Comparison of ENCODE assay signal across 13 cellular contexts in the genomic region with DNA sequence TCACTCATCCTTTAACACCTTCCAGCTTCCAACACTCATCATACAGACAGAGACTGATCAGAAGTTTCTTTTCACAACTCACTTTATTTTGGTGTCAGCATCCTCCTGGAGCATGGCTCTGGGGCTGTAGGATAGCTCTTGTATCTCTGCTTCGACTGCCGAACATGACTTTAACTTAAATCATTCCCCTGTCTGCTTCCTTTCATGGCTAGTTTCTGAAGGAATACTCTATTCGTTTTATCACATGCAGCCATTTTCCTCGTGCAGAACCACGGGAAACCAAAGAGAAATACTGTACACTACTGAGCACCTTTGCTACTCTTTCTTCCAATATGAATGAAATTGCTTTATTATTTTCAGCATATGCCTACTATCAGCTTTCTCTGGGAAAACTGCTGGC. TPM values are rescaled to one million over a fixed set of nuclear protein-coding genes. Genes with fewer than 3 reads are reported as not detected.
DNase-seq lines count a peak whose midpoint lies in the region; ATAC-seq and TF ChIP-seq lines count a peak whose summit lies in the region.
"Had no signal": no experiment of that assay in that cellular context is flagged by ENCODE, and none has a peak within 500 bp of the region (broad histone marks: within the 10 kb centered on the region; RNA-seq: fewer than 3 reads in every experiment).

No MANE protein-coding gene starts in this region.

- H3K27me3 ChIP-seq in CD4-positive, alpha-beta T cell (ENCODE audit: control insufficient read depth, insufficient read depth, low read length): no peaks in the 10 kb centered on the region
- H3K27me3 ChIP-seq in Karpas-422 (ENCODE audit: low read length): 0 out of 2 replicates have a peak, but pooled peaks cover 3% of the 10 kb centered on the region
- H3K27me3 ChIP-seq: BE2C had no signal

- peak overlapping the region; percentile 98 for H3K4me2 ChIP-seq in Karpas-422 (ENCODE audit: low read depth, low read length, poor library complexity, severe bottlenecking)

- no peak for ATAC-seq in CD4-positive, alpha-beta T cell (ENCODE audit: poor library complexity)
- ATAC-seq in activated B cell treated with CpG ODN at 0.5 μM for 24 hours (ENCODE audit: low read depth) (no peak), HG02852 (IDR thresholded peaks at IDR 0.05; ENCODE audit: unreplicated experiment) (no peak)

- H3K9me3 ChIP-seq in CD4-positive, alpha-beta T cell (ENCODE audit: control insufficient read depth, low read length): no peaks in the 10 kb centered on the region
- no peaks in the 10 kb centered on the region for H3K9me3 ChIP-seq in Karpas-422 (ENCODE audit: low read length)
- H3K9me3 ChIP-seq: BE2C, Caco-2 had no signal

- POLR2A ChIA-PET in CD4-positive, alpha-beta T cell (lab: Charles Lee): no interaction called here
- POLR2A ChIA-PET in activated B cell treated with CpG ODN at 0.5 μM for 24 hours (lab: Charles Lee): interaction anchor here (0.6 to 5.5 kb wide), 3 partner anchors 9 to 18 kb away, joined by 3 to 98 read pairs (median 6); a partner anchor contains a TSS

- no peak for DNase-seq in CD4-positive, alpha-beta T cell
- DNase-seq in Karpas-422 (no peak), activated B cell treated with CpG ODN at 0.5 μM for 24 hours (no peak), UCSD-AML1 (lab: John Stamatoyannopoulos, UW; ENCODE audit: unreplicated experiment) (no peak)
- no peak for DNase-seq in stimulated activated CD4-positive, alpha-beta T cell treated with anti-CD3 and anti-CD28 coated beads, Interleukin-2, amount 100 ng/mL, for 48 hours
- DNase-seq: ACHN; BE2C; C1 segment of cervical spinal cord; Caco-2; CD4-positive, CD25-positive, alpha-beta regulatory T cell; GDM1; H9 had no signal

- TF ChIP-seq CTCF in CD4-positive, alpha-beta T cell (IDR thresholded peaks at IDR 0.05): no peak
- no peak for TF ChIP-seq CTCF in activated B cell treated with CpG ODN at 0.5 μM for 24 hours (IDR thresholded peaks at IDR 0.05)

- peak overlapping the region; percentile 12 for H3K4me3 Mint-ChIP-seq in CD4-positive, alpha-beta T cell
- no peak overlapping the region for H3K4me3 Mint-ChIP-seq in activated B cell treated with CpG ODN at 0.5 μM for 24 hours
- H3K4me3 Mint-ChIP-seq: H9 had no signal

- intact Hi-C loops in CD4-positive, alpha-beta T cell (cut with DNase I, micrococcal nuclease): no loop called here
- intact Hi-C loops in activated B cell treated with CpG ODN at 0.5 μM for 24 hours (cut with micrococcal nuclease): no loop called here

- H3K9me3 Mint-ChIP-seq in CD4-positive, alpha-beta T cell: no peaks in the 10 kb centered on the region
- no peaks in the 10 kb centered on the region for H3K9me3 Mint-ChIP-seq in activated B cell treated with CpG ODN at 0.5 μM for 24 hours
- H3K9me3 Mint-ChIP-seq: CD4-positive, CD25-positive, alpha-beta regulatory T cell; H9 had no signal

- H3K4me1 ChIP-seq in Karpas-422 (ENCODE audit: low read length): peaks cover 31% of the 10 kb centered on the region
- H3K4me1 ChIP-seq: BE2C, Caco-2 had no signal

- H3K27me3 Mint-ChIP-seq in CD4-positive, alpha-beta T cell: peaks cover 4% of the 10 kb centered on the region
- H3K27me3 Mint-ChIP-seq in activated B cell treated with CpG ODN at 0.5 μM for 24 hours: no peaks in the 10 kb centered on the region

- H4K20me1 ChIP-seq in Karpas-422 (ENCODE audit: insufficient read depth, low read depth, low read length): 0 out of 2 replicates have a peak, but pooled peaks cover 4% of the 10 kb centered on the region

- no peaks in the 10 kb centered on the region for H3K36me3 Mint-ChIP-seq in CD4-positive, alpha-beta T cell (ENCODE audit: low read depth)
- peaks cover 3% of the 10 kb centered on the region for H3K36me3 Mint-ChIP-seq in activated B cell treated with CpG ODN at 0.5 μM for 24 hours (ENCODE audit: low read depth)
- H3K36me3 Mint-ChIP-seq: CD4-positive, CD25-positive, alpha-beta regulatory T cell had no signal

- H3K9me2 ChIP-seq in Karpas-422 (replicated peaks; ENCODE audit: insufficient read depth, low read length): no peaks in the 10 kb centered on the region

- CTCF ChIA-PET in CD4-positive, alpha-beta T cell (lab: Charles Lee): interaction anchor here (1.3 to 1.9 kb wide), 2 partner anchors 11 to 27 kb away, joined by 4 to 8 read pairs; a partner anchor contains a TSS
- CTCF ChIA-PET in activated B cell treated with CpG ODN at 0.5 μM for 24 hours (lab: Charles Lee): interaction anchor here (1.0 to 3.5 kb wide), 2 partner anchors 11 to 27 kb away, joined by 3 to 17 read pairs; no protein-coding TSS in a partner anchor

- no peak overlapping the region for H3K27ac Mint-ChIP-seq in CD4-positive, alpha-beta T cell
- peak overlapping the region; percentile 1 for H3K27ac Mint-ChIP-seq in activated B cell treated with CpG ODN at 0.5 μM for 24 hours
- H3K27ac Mint-ChIP-seq: H9 had no signal

- H3K27ac ChIP-seq in CD4-positive, alpha-beta T cell (ENCODE audit: low read depth, low read length): no peak overlapping the region
- no peak overlapping the region for H3K27ac ChIP-seq in Karpas-422 (ENCODE audit: low read length)

- no peaks in the 10 kb centered on the region for H3K79me2 ChIP-seq in Karpas-422 (ENCODE audit: low read length)

- no peaks in the 10 kb centered on the region for H3K36me3 ChIP-seq in Karpas-422 (ENCODE audit: insufficient read depth, low read length)
- H3K36me3 ChIP-seq: BE2C had no signal

- no peak overlapping the region for H3K4me3 ChIP-seq in Karpas-422 (ENCODE audit: low read length)

- H2AFZ ChIP-seq in Karpas-422 (ENCODE audit: low read length): no peak overlapping the region

- peaks cover 35% of the 10 kb centered on the region for H3K4me1 Mint-ChIP-seq in CD4-positive, alpha-beta T cell (ENCODE audit: low read depth)
- peaks cover 37% of the 10 kb centered on the region for H3K4me1 Mint-ChIP-seq in activated B cell treated with CpG ODN at 0.5 μM for 24 hours

- H3K9ac ChIP-seq in Karpas-422 (ENCODE audit: low read length): no peak overlapping the region

RNA-seq across cellular contexts. Expression of a gene that starts 2.1 kb away (rescaled TPM):
- total RNA-seq in CD4-positive, alpha-beta T cell: 1 to 10 TPM; 5.6 to 6.9 TPM
- 0.72 and 2.6 TPM in 2 replicates for total RNA-seq in Karpas-422 (2014; rRNA removed; shearing (Covaris generic); ENCODE audit: low replicate concordance)
- 11.3 and 14.6 TPM in 2 replicates for total RNA-seq in activated B cell treated with CpG ODN at 0.5 μM for 24 hours

RNA-seq across cellular contexts. Expression of a gene that starts 11.9 kb away (rescaled TPM):
- 10 to 100 TPM; 17.4 TPM for total RNA-seq in CD4-positive, alpha-beta T cell
- total RNA-seq in Karpas-422 (2014; rRNA removed; shearing (Covaris generic); ENCODE audit: low replicate concordance): 3.4 and 5.4 TPM in 2 replicates
- total RNA-seq in activated B cell treated with CpG ODN at 0.5 μM for 24 hours: 41.8 and 48.6 TPM in 2 replicates
